In genomic region chr3:197136744-197137143, GRCh38 we compare ENCODE assay signal across 10 cellular contexts.
"Had no signal": no experiment of that assay in that cellular context is flagged by ENCODE, and none has a peak within 500 bp of the region (broad histone marks: within the 10 kb centered on the region; RNA-seq: fewer than 3 reads in every experiment).

No MANE protein-coding gene starts in this region.

- H3K4me3 ChIP-seq: GM23248, GM23338, HAP-1 had no signal

- DNase-seq: GM23248, GOT3, H7, H9, HCEC 1CT, HFFc6 had no signal

- H3K27ac ChIP-seq: GM23248 had no signal

- H3K9ac ChIP-seq: GM23248 had no signal

- ATAC-seq: GM23338, HCT116 had no signal

- H3K4me1 ChIP-seq: HAP-1 had no signal

- H3K4me2 ChIP-seq: GM23338 had no signal

- FAIRE-seq: H1 had no signal

- H2AFZ ChIP-seq: GM23248, GM23338 had no signal
